8 cellular contexts compared by ENCODE assay signal in genomic region chr10:33005322-33006282, GRCh38. TPM values are rescaled to one million over a fixed set of nuclear protein-coding genes. Genes with fewer than 3 reads are reported as not detected.
DNase-seq lines count a peak whose midpoint lies in the region; ATAC-seq and TF ChIP-seq lines count a peak whose summit lies in the region.

No MANE protein-coding gene starts in this region.

- H3K4me3 ChIP-seq in AG04449 (ENCODE audit: low read depth, low read length) (peak overlapping the region; percentile 52), SJCRH30 (peak overlapping the region; percentile 58), astrocyte of the cerebellum (ENCODE audit: low read depth, low read length) (peak overlapping the region; percentile 40)

- H3K36me3 ChIP-seq in SJCRH30: no peaks in the 10 kb centered on the region

- TF ChIP-seq CTCF in AG04449 (IDR thresholded peaks at IDR 0.05; ENCODE audit: insufficient read depth, low read length, missing control alignments) (no peak), astrocyte of the cerebellum (IDR thresholded peaks at IDR 0.05; ENCODE audit: low read depth, low read length, missing control alignments) (no peak)

- CTCF ChIA-PET in AG04449 (lab: Yijun Ruan, JAX): interaction anchor here (0.9 to 3.7 kb wide), 6 partner anchors 24 to 660 kb away, joined by 3 to 25 read pairs (median 4); no protein-coding TSS in a partner anchor

- no peaks in the 10 kb centered on the region for H3K27me3 ChIP-seq in SJCRH30

- H3K27ac ChIP-seq in SJCRH30: peak overlapping the region; percentile 52

- no peaks in the 10 kb centered on the region for H3K9me3 ChIP-seq in SJCRH30 (replicated peaks)

- DNase-seq in AG04449 (ENCODE audit: low read depth, low spot score) (peak; percentile 96), HK-2 (ENCODE audit: unreplicated experiment) (peak; percentile 84), SJCRH30 (peak; percentile 76 to 80), astrocyte of the cerebellum (ENCODE audit: low read depth) (peak; percentile 85), hepatic stellate cell (ENCODE audit: low spot score) (peak; percentile 79), putamen (ENCODE audit: low spot score) (peak; percentile 23), GM19238 (ENCODE audit: insufficient read length, low spot score) (no peak)

- peaks cover 13% of the 10 kb centered on the region for H3K4me1 ChIP-seq in SJCRH30

- in situ Hi-C loops in astrocyte of the cerebellum (cut with HindIII; ENCODE audit: low sequenced_read_pairs): no loop called here

- peak; percentile 71 for ATAC-seq in GM18909 (IDR thresholded peaks at IDR 0.05; ENCODE audit: poor library complexity, unreplicated experiment)

- POLR2A ChIA-PET in AG04449 (lab: Yijun Ruan, JAX): interaction anchor here (1.0 to 1.3 kb wide), 3 partner anchors 25 to 49 kb away, joined by 3 to 6 read pairs (median 4); no protein-coding TSS in a partner anchor

RNA-seq across cellular contexts. Expression of gene ITGB1, which starts 47.6 kb away (rescaled TPM):
- 331 and 339 TPM in 2 replicates for total RNA-seq in SJCRH30 (2014; rRNA removed; shearing (Covaris generic))
